ENCODE assay signal across 1 cellular context in genomic region chr5:83473344-83474169, GRCh38.
TF ChIP-seq lines count a peak whose summit lies in the region.

No MANE protein-coding gene starts in this region.

TF ChIP-seq in HEK293, 187 proteins besides CTCF, POLR2A, EP300 and RAD21 (continued from another document and continues in another):
- no peak for TF ChIP-seq TSHZ1 (tag by site-specific recombination; IDR thresholded peaks at IDR 0.05; ENCODE audit: borderline replicate concordance)
- TF ChIP-seq ZNF16 (tag by site-specific recombination; IDR thresholded peaks at IDR 0.05; ENCODE audit: low read depth), result no peak
- peak; percentile 74 for TF ChIP-seq ZSCAN30 (tag by site-specific recombination; IDR thresholded peaks at IDR 0.05)
- no peak for TF ChIP-seq ZNF157 (tag by site-specific recombination; IDR thresholded peaks at IDR 0.05)
- no peak for TF ChIP-seq ZNF777 (tag by site-specific recombination; IDR thresholded peaks at IDR 0.05; ENCODE audit: borderline replicate concordance)
- TF ChIP-seq ZNF501 (tag by site-specific recombination; IDR thresholded peaks at IDR 0.05), result no peak; the same call in none of the 2 replicates
- peak; percentile 92 for TF ChIP-seq SP2 (tag by site-specific recombination; IDR thresholded peaks at IDR 0.05)
- peak; percentile 56; the same call in 1 of the 2 replicates for TF ChIP-seq ZNF558 (tag by site-specific recombination; IDR thresholded peaks at IDR 0.05)
- no peak for TF ChIP-seq ZNF354C (tag by site-specific recombination; IDR thresholded peaks at IDR 0.05; ENCODE audit: borderline replicate concordance, low read depth)
- no peak for TF ChIP-seq ZNF202 (tag by site-specific recombination; IDR thresholded peaks at IDR 0.05; ENCODE audit: borderline replicate concordance)
- TF ChIP-seq ZNF433 (tag by site-specific recombination; IDR thresholded peaks at IDR 0.05; ENCODE audit: low read depth), result no peak
- TF ChIP-seq OSR2 (tag by site-specific recombination; IDR thresholded peaks at IDR 0.05), result peak; percentile 65
- no peak for TF ChIP-seq MYNN (tag by site-specific recombination; IDR thresholded peaks at IDR 0.05; ENCODE audit: borderline replicate concordance)
- peak; percentile 95 for TF ChIP-seq PRDM10 (tag by site-specific recombination; IDR thresholded peaks at IDR 0.05)
- no peak for TF ChIP-seq ZNF48 (tag by site-specific recombination; IDR thresholded peaks at IDR 0.05)
- no peak for TF ChIP-seq ZBTB20 (tag by site-specific recombination; IDR thresholded peaks at IDR 0.05)
- TF ChIP-seq ZNF513 (tag by site-specific recombination; IDR thresholded peaks at IDR 0.05), result no peak
- peak; percentile 71 for TF ChIP-seq SP7 (tag by site-specific recombination; IDR thresholded peaks at IDR 0.05)
- TF ChIP-seq ZNF645 (tag by site-specific recombination; IDR thresholded peaks at IDR 0.05), result no peak
- TF ChIP-seq KLF7 (tag by site-specific recombination; IDR thresholded peaks at IDR 0.05; ENCODE audit: borderline replicate concordance), result peak; percentile 58; the same call in 1 of the 2 replicates
- no peak for TF ChIP-seq ZNF311 (tag by site-specific recombination; IDR thresholded peaks at IDR 0.05; ENCODE audit: borderline replicate concordance)
- TF ChIP-seq ZBTB48 (tag by site-specific recombination; IDR thresholded peaks at IDR 0.05), result no peak; the same call in 1 of the 2 replicates
- no peak for TF ChIP-seq ZNF837 (tag by site-specific recombination; IDR thresholded peaks at IDR 0.05)
- TF ChIP-seq ZNF394 (tag by site-specific recombination; IDR thresholded peaks at IDR 0.05; ENCODE audit: borderline replicate concordance), result 0 out of 2 replicates have a peak, but pooled peaks have one; percentile 23
- TF ChIP-seq ZNF426 (tag by site-specific recombination; IDR thresholded peaks at IDR 0.05), result no peak
- TF ChIP-seq ZNF514 (tag by site-specific recombination; IDR thresholded peaks at IDR 0.05), result no peak
- TF ChIP-seq ZNF639 (tag by site-specific recombination; IDR thresholded peaks at IDR 0.05), result peak; percentile 54
- no peak for TF ChIP-seq ZNF335 (tag by site-specific recombination; conservative IDR thresholded peaks at IDR 0.05)
- TF ChIP-seq ZNF404 (tag by site-specific recombination; IDR thresholded peaks at IDR 0.05), result no peak
- peak; percentile 45; the same call in 1 of the 2 replicates for TF ChIP-seq ZEB2 (tag by site-specific recombination; IDR thresholded peaks at IDR 0.05)
- no peak for TF ChIP-seq ZSCAN23 (tag by site-specific recombination; IDR thresholded peaks at IDR 0.05)
- TF ChIP-seq ZNF530 (tag by site-specific recombination; IDR thresholded peaks at IDR 0.05; ENCODE audit: low read depth), result peak; percentile 96
- TF ChIP-seq ZNF169 (tag by site-specific recombination; IDR thresholded peaks at IDR 0.05), result no peak
- no peak for TF ChIP-seq ZNF529 (tag by site-specific recombination; IDR thresholded peaks at IDR 0.05; ENCODE audit: insufficient replicate concordance)
- peak; percentile 92 for TF ChIP-seq ZNF366 (tag by site-specific recombination; conservative IDR thresholded peaks at IDR 0.05)
- TF ChIP-seq ZFP3 (tag by site-specific recombination; IDR thresholded peaks at IDR 0.05; ENCODE audit: low read depth), result no peak
- TF ChIP-seq ZNF548 (tag by site-specific recombination; IDR thresholded peaks at IDR 0.05), result no peak
- peak; percentile 92 for TF ChIP-seq MZF1 (tag by site-specific recombination; IDR thresholded peaks at IDR 0.05; ENCODE audit: borderline replicate concordance)
- TF ChIP-seq ZNF223 (tag by site-specific recombination; IDR thresholded peaks at IDR 0.05), result no peak
- TF ChIP-seq ZNF654 (tag by site-specific recombination; IDR thresholded peaks at IDR 0.05; ENCODE audit: low read depth), result peak; percentile 77
- no peak for TF ChIP-seq ZNF416 (tag by site-specific recombination; IDR thresholded peaks at IDR 0.05)
- TF ChIP-seq, protein P1, sequence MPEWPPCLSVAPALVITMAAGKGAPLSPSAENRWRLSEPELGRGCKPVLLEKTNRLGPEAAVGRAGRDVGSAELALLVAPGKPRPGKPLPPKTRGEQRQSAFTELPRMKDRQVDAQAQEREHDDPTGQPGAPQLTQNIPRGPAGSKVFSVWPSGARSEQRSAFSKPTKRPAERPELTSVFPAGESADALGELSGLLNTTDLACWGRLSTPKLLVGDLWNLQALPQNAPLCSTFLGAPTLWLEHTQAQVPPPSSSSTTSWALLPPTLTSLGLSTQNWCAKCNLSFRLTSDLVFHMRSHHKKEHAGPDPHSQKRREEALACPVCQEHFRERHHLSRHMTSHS (tag by site-specific recombination; IDR thresholded peaks at IDR 0.05), result no peak
- TF ChIP-seq ZNF792 (tag by site-specific recombination; IDR thresholded peaks at IDR 0.05), result no peak
- no peak for TF ChIP-seq SCRT1 (tag by site-specific recombination; IDR thresholded peaks at IDR 0.05; ENCODE audit: borderline replicate concordance)
- no peak for TF ChIP-seq ZNF292 (tag by site-specific recombination; IDR thresholded peaks at IDR 0.05; ENCODE audit: borderline replicate concordance, low read depth)
- TF ChIP-seq, protein P2, sequence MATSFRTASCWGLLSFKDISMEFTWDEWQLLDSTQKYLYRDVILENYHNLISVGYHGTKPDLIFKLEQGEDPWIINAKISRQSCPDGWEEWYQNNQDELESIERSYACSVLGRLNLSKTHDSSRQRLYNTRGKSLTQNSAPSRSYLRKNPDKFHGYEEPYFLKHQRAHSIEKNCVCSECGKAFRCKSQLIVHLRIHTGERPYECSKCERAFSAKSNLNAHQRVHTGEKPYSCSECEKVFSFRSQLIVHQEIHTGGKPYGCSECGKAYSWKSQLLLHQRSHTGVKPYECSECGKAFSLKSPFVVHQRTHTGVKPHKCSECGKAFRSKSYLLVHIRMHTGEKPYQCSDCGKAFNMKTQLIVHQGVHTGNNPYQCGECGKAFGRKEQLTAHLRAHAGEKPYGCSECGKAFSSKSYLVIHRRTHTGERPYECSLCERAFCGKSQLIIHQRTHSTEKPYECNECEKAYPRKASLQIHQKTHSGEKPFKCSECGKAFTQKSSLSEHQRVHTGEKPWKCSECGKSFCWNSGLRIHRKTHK (tag by site-specific recombination; IDR thresholded peaks at IDR 0.05), result no peak
- no peak for TF ChIP-seq ZNF670 (tag by site-specific recombination; IDR thresholded peaks at IDR 0.05; ENCODE audit: low read depth)
- TF ChIP-seq, protein P3, sequence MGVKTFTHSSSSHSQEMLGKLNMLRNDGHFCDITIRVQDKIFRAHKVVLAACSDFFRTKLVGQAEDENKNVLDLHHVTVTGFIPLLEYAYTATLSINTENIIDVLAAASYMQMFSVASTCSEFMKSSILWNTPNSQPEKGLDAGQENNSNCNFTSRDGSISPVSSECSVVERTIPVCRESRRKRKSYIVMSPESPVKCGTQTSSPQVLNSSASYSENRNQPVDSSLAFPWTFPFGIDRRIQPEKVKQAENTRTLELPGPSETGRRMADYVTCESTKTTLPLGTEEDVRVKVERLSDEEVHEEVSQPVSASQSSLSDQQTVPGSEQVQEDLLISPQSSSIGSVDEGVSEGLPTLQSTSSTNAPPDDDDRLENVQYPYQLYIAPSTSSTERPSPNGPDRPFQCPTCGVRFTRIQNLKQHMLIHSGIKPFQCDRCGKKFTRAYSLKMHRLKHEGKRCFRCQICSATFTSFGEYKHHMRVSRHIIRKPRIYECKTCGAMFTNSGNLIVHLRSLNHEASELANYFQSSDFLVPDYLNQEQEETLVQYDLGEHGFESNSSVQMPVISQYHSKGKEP (tag by site-specific recombination; IDR thresholded peaks at IDR 0.05), result peak; percentile 7; the same call in 1 of the 2 replicates
- no peak for TF ChIP-seq RBAK (tag by site-specific recombination; IDR thresholded peaks at IDR 0.05)
- TF ChIP-seq, protein P4, sequence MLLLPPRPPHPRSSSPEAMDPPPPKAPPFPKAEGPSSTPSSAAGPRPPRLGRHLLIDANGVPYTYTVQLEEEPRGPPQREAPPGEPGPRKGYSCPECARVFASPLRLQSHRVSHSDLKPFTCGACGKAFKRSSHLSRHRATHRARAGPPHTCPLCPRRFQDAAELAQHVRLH (tag by site-specific recombination; IDR thresholded peaks at IDR 0.05), result 0 out of 2 replicates have a peak, but pooled peaks have one; percentile 52
- TF ChIP-seq ZNF768 (tag by site-specific recombination; IDR thresholded peaks at IDR 0.05), result no peak
- TF ChIP-seq ZSCAN18 (tag by site-specific recombination; IDR thresholded peaks at IDR 0.05), result no peak
